ENCODE assay signal across 3 cellular contexts in the genomic region with DNA sequence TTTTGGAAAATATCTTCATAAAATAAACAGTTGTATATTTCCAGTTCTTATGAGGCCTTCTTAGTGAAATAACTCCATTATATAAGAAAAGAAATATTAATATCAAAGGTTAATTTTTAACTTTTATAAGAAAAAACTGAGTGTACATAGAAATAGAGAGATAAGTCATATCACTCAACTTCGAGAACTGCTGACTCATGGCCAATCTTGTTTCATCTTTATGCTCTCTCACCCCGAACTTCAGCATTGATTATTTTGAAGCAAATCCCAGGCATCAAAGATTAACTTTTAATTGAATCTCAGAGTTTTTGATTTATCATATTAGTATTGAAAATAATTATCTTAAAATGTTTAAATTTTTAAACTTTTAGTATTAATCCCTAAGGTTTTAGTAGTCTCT.
TF ChIP-seq lines count a peak whose summit lies in the region.

No MANE protein-coding gene starts in this region.

TF ChIP-seq in HepG2, 621 proteins besides CTCF, POLR2A, EP300 and RAD21:
- TF ChIP-seq MAFF (IDR thresholded peaks at IDR 0.05; ENCODE audit: low read depth, low read length) (peak; percentile 57; the same call in 1 of the 2 replicates), NFE2L2 (IDR thresholded peaks at IDR 0.05; ENCODE audit: low read length) (peak; percentile 28; the same call in 1 of the 2 replicates), ZNF296 (CRISPR knock-in tag; conservative IDR thresholded peaks at IDR 0.05) (no peak), ZNF124 (CRISPR knock-in tag; IDR thresholded peaks at IDR 0.05) (no peak), RAD51 (IDR thresholded peaks at IDR 0.05; ENCODE audit: borderline replicate concordance) (no peak), CERS6 (CRISPR knock-in tag; IDR thresholded peaks at IDR 0.05) (no peak), MAFK (conservative IDR thresholded peaks at IDR 0.05 in 1 of 2, IDR thresholded peaks at IDR 0.05 in 1 of 2; ENCODE audit: low read length in 2 of 2) (peak; percentile 65 to 82)
- TF ChIP-seq, protein P1, sequence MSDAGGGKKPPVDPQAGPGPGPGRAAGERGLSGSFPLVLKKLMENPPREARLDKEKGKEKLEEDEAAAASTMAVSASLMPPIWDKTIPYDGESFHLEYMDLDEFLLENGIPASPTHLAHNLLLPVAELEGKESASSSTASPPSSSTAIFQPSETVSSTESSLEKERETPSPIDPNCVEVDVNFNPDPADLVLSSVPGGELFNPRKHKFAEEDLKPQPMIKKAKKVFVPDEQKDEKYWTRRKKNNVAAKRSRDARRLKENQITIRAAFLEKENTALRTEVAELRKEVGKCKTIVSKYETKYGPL (CRISPR knock-in tag; IDR thresholded peaks at IDR 0.05): no peak

TF ChIP-seq in A549, 52 proteins besides CTCF, POLR2A, EP300 and RAD21:
- no peak for TF ChIP-seq BHLHE40 (IDR thresholded peaks at IDR 0.05; ENCODE audit: low read depth, low read length)
- TF ChIP-seq, protein P2, sequence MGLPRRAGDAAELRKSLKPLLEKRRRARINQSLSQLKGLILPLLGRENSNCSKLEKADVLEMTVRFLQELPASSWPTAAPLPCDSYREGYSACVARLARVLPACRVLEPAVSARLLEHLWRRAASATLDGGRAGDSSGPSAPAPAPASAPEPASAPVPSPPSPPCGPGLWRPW (IDR thresholded peaks at IDR 0.05): no peak
- no peak for TF ChIP-seq HOXB13 (CRISPR knock-in tag; IDR thresholded peaks at IDR 0.05; ENCODE audit: low read depth)
- TF ChIP-seq MAFK (IDR thresholded peaks at IDR 0.05; ENCODE audit: partially characterized antibody): peak; percentile 90
- TF ChIP-seq NFE2L2 (conservative IDR thresholded peaks at IDR 0.05; ENCODE audit: low read length): peak; percentile 64

TF ChIP-seq in IMR-90, 13 proteins besides CTCF, POLR2A, EP300 and RAD21:
- TF ChIP-seq MAZ (IDR thresholded peaks at IDR 0.05; ENCODE audit: borderline replicate concordance, low read depth, low read length): no peak
- TF ChIP-seq MAFK (IDR thresholded peaks at IDR 0.05; ENCODE audit: low read depth, low read length): peak; percentile 76
- TF ChIP-seq ELK1 (IDR thresholded peaks at IDR 0.05; ENCODE audit: borderline replicate concordance, low read depth, low read length): no peak
- no peak for TF ChIP-seq MXI1 (IDR thresholded peaks at IDR 0.05; ENCODE audit: borderline replicate concordance, low read depth, low read length)
- peak; percentile 51 for TF ChIP-seq NFE2L2 (IDR thresholded peaks at IDR 0.05; ENCODE audit: low read depth, low read length)
